Comparison of ENCODE assay signal across 30 cellular contexts in genomic region chr5:137651022-137651421, GRCh38.
"Had no signal": no experiment of that assay in that cellular context is flagged by ENCODE, and none has a peak within 500 bp of the region (broad histone marks: within the 10 kb centered on the region; RNA-seq: fewer than 3 reads in every experiment).

No MANE protein-coding gene starts in this region.

- H3K4me1 Mint-ChIP-seq: natural killer cell, neural progenitor cell had no signal

- H3K4me1 ChIP-seq: lower lobe of right lung, neural progenitor cell, tibial artery, upper lobe of right lung had no signal

- H3K9me3 ChIP-seq: lower lobe of right lung, right atrium auricular region, suprapubic skin, tibial artery, upper lobe of right lung had no signal

- H3K4me2 ChIP-seq: neural progenitor cell had no signal

- ATAC-seq: heart right ventricle, left lobe of liver, lower lobe of right lung, natural killer cell, upper lobe of right lung had no signal

- H3K27me3 Mint-ChIP-seq: activated naive CD8-positive, alpha-beta T cell treated with anti-CD3 and anti-CD28 coated beads for 36 hours had no signal

- H3K36me3 ChIP-seq: brain microvascular endothelial cell, neural progenitor cell, suprapubic skin, tibial artery, upper lobe of right lung had no signal

- H3K9me3 Mint-ChIP-seq: activated naive CD8-positive, alpha-beta T cell treated with anti-CD3 and anti-CD28 coated beads for 36 hours; activated T-helper 1 cell treated with anti-CD3 and anti-CD28 coated beads, Interleukin-12 subunit alpha, Interleukin-12 subunit beta, Interleukin-2, Interleukin-4 antibody, amounts not matched to agents 30 ng/mL and 10 ng/mL and 1 ng/mL, durations not matched to agents 14 hours and 24 hours and 36 hours; natural killer cell; T-helper 2 cell treated with Interferon-gamma antibody and Interleukin-4, amounts not matched to agents 5 μg/mL and 100 μg/mL, for 36 hours had no signal

- H3K27me3 ChIP-seq: brain microvascular endothelial cell, heart right ventricle, neural progenitor cell, right atrium auricular region, suprapubic skin, tibial artery, upper lobe of right lung had no signal

- H3K9ac ChIP-seq: neural progenitor cell had no signal

- H3K36me3 Mint-ChIP-seq: natural killer cell had no signal

- H3K27ac ChIP-seq: brain microvascular endothelial cell, epithelial cell of prostate, heart right ventricle, lower lobe of right lung, neural progenitor cell, suprapubic skin, tibial artery, upper lobe of right lung had no signal

- H2AFZ ChIP-seq: neural progenitor cell had no signal

- H3K4me3 ChIP-seq: heart right ventricle, lower lobe of right lung, neural progenitor cell, right atrium auricular region, suprapubic skin, tibial artery, upper lobe of right lung had no signal

- DNase-seq: activated CD4-positive, alpha-beta T cell treated with anti-CD3 and anti-CD28 coated beads for 4 hours; activated CD4-positive, alpha-beta T cell treated with anti-CD3 and anti-CD28 coated beads, Interleukin-2, amount 50 U/mL, for 4 hours; activated CD8-positive, alpha-beta memory T cell treated with anti-CD3 and anti-CD28 coated beads for 24 hours; activated effector memory CD4-positive, alpha-beta T cell treated with anti-CD3 and anti-CD28 coated beads, Interleukin-2, amount 50 U/mL, for 16 hours; activated naive CD4-positive, alpha-beta T cell treated with anti-CD3 and anti-CD28 coated beads for 36 hours; activated naive CD8-positive, alpha-beta T cell treated with anti-CD3 and anti-CD28 coated beads for 36 hours; activated T-cell treated with anti-CD3 and anti-CD28 coated beads, Interleukin-2, amount 50 U/mL, for 1 hour; amniotic stem cell; brain microvascular endothelial cell; central memory CD4-positive, alpha-beta T cell; dermis blood vessel endothelial cell; effector CD4-positive, alpha-beta T cell; foreskin melanocyte; heart right ventricle; kidney glomerular epithelial cell; lower lobe of right lung; mesendoderm; natural killer cell; occipital lobe; stimulated activated naive CD4-positive, alpha-beta T cell; T-helper 1 cell; tibial artery; upper lobe of right lung had no signal

- H3K4me3 Mint-ChIP-seq: activated naive CD4-positive, alpha-beta T cell treated with anti-CD3 and anti-CD28 coated beads for 36 hours; activated naive CD8-positive, alpha-beta T cell treated with anti-CD3 and anti-CD28 coated beads for 36 hours; activated T-helper 1 cell treated with anti-CD3 and anti-CD28 coated beads, Interleukin-12 subunit alpha, Interleukin-12 subunit beta, Interleukin-2, Interleukin-4 antibody, amounts not matched to agents 30 ng/mL and 10 ng/mL and 1 ng/mL, durations not matched to agents 14 hours and 24 hours and 36 hours; natural killer cell; neural progenitor cell; T-helper 2 cell treated with Interferon-gamma antibody and Interleukin-4, amounts not matched to agents 5 μg/mL and 100 μg/mL, for 36 hours had no signal

- H3K27ac Mint-ChIP-seq: activated naive CD4-positive, alpha-beta T cell treated with anti-CD3 and anti-CD28 coated beads for 36 hours; activated naive CD8-positive, alpha-beta T cell treated with anti-CD3 and anti-CD28 coated beads for 36 hours; activated T-helper 1 cell treated with anti-CD3 and anti-CD28 coated beads, Interleukin-12 subunit alpha, Interleukin-12 subunit beta, Interleukin-2, Interleukin-4 antibody, amounts not matched to agents 30 ng/mL and 10 ng/mL and 1 ng/mL, durations not matched to agents 14 hours and 24 hours and 36 hours; natural killer cell; neural progenitor cell; T-helper 2 cell treated with Interferon-gamma antibody and Interleukin-4, amounts not matched to agents 5 μg/mL and 100 μg/mL, for 36 hours had no signal
